ENCODE assay signal across 8 cellular contexts in genomic region chr17:64929419-64930209, GRCh38. TPM values are rescaled to one million over a fixed set of nuclear protein-coding genes. Genes with fewer than 3 reads are reported as not detected.
DNase-seq lines count a peak whose midpoint lies in the region; ATAC-seq and TF ChIP-seq lines count a peak whose summit lies in the region.
"Not testable (repeated sequence)": the region's sequence is repeated elsewhere in the genome, so short reads cannot be mapped to it uniquely, and the experiment has no call there.

No MANE protein-coding gene starts in this region.

- H3K9me3 Mint-ChIP-seq in Calu3 (ENCODE audit: low read depth, unreplicated experiment); activated naive CD8-positive, alpha-beta T cell treated with anti-CD3 and anti-CD28 coated beads, Interleukin-2, amount 50 U/mL, for 24 hours; stimulated activated naive CD8-positive, alpha-beta T cell treated with anti-CD3 and anti-CD28 coated beads, Interleukin-15, Interleukin-2, amounts not matched to agents 100 ng/mL and 50 ng/mL, for 24 hours: not testable (repeated sequence)

- not testable (repeated sequence) for BruUV-seq in Calu3 (replicated peaks; lab: Mats Ljungman, UMichigan)

- not testable (repeated sequence) for H3K4me3 Mint-ChIP-seq in Calu3 (ENCODE audit: low read depth, unreplicated experiment); activated naive CD8-positive, alpha-beta T cell treated with anti-CD3 and anti-CD28 coated beads, Interleukin-2, amount 50 U/mL, for 24 hours; stimulated activated naive CD8-positive, alpha-beta T cell treated with anti-CD3 and anti-CD28 coated beads, Interleukin-15, Interleukin-2, amounts not matched to agents 100 ng/mL and 50 ng/mL, for 24 hours

- not testable (repeated sequence) for H3K27me3 Mint-ChIP-seq in Calu3 (ENCODE audit: unreplicated experiment); activated naive CD8-positive, alpha-beta T cell treated with anti-CD3 and anti-CD28 coated beads, Interleukin-2, amount 50 U/mL, for 24 hours; stimulated activated naive CD8-positive, alpha-beta T cell treated with anti-CD3 and anti-CD28 coated beads, Interleukin-15, Interleukin-2, amounts not matched to agents 100 ng/mL and 50 ng/mL, for 24 hours

- not testable (repeated sequence) for TF ChIP-seq CTCF in Calu3 (IDR thresholded peaks at IDR 0.05; ENCODE audit: unreplicated experiment)

- CTCF ChIA-PET in Calu3 (lab: Charles Lee) = interaction anchor here (0.7 kb wide), 1 partner anchor 9 kb away, joined by 3 read pairs; no protein-coding TSS in a partner anchor

- H3K36me3 Mint-ChIP-seq in Calu3 (ENCODE audit: insufficient read depth, unreplicated experiment); activated naive CD8-positive, alpha-beta T cell treated with anti-CD3 and anti-CD28 coated beads, Interleukin-2, amount 50 U/mL, for 24 hours (ENCODE audit: low read depth); stimulated activated naive CD8-positive, alpha-beta T cell treated with anti-CD3 and anti-CD28 coated beads, Interleukin-15, Interleukin-2, amounts not matched to agents 100 ng/mL and 50 ng/mL, for 24 hours (ENCODE audit: low read depth): not testable (repeated sequence)

- intact Hi-C loops in Calu3 (cut with micrococcal nuclease; ENCODE audit: unreplicated experiment) = loop anchor here (10.0 kb wide), 1 partner anchor 155 kb away; no protein-coding TSS in a partner anchor

- ATAC-seq in activated naive CD8-positive, alpha-beta T cell treated with anti-CD3 and anti-CD28 coated beads, Interleukin-2, amount 50 U/mL, for 24 hours = peak; percentile 99

- peak overlapping the region; percentile 35 for H3K27ac Mint-ChIP-seq in Calu3 (ENCODE audit: unreplicated experiment)
- not testable (repeated sequence) for H3K27ac Mint-ChIP-seq in activated naive CD8-positive, alpha-beta T cell treated with anti-CD3 and anti-CD28 coated beads, Interleukin-2, amount 50 U/mL, for 24 hours
- peak overlapping the region; percentile 0 for H3K27ac Mint-ChIP-seq in stimulated activated naive CD8-positive, alpha-beta T cell treated with anti-CD3 and anti-CD28 coated beads, Interleukin-15, Interleukin-2, amounts not matched to agents 100 ng/mL and 50 ng/mL, for 24 hours

- H3K4me1 Mint-ChIP-seq in Calu3 (ENCODE audit: low read depth, unreplicated experiment) = peaks cover 33% of the 10 kb centered on the region
- H3K4me1 Mint-ChIP-seq in activated naive CD8-positive, alpha-beta T cell treated with anti-CD3 and anti-CD28 coated beads, Interleukin-2, amount 50 U/mL, for 24 hours = peaks cover 30% of the 10 kb centered on the region
- peaks cover 32% of the 10 kb centered on the region for H3K4me1 Mint-ChIP-seq in stimulated activated naive CD8-positive, alpha-beta T cell treated with anti-CD3 and anti-CD28 coated beads, Interleukin-15, Interleukin-2, amounts not matched to agents 100 ng/mL and 50 ng/mL, for 24 hours (ENCODE audit: low read depth)

- DNase-seq in Calu3 = peak; percentile 57
- peak; percentile 39 for DNase-seq in LoVo (ENCODE audit: low spot score)
- peak; percentile 34 for DNase-seq in T-helper 22 cell (ENCODE audit: low read depth)
- peak; percentile 57 for DNase-seq in activated T-cell treated with anti-CD3 and anti-CD28 coated beads for 24 hours (ENCODE audit: low read depth)
- DNase-seq in activated naive CD8-positive, alpha-beta T cell treated with anti-CD3 and anti-CD28 coated beads, Interleukin-2, amount 50 U/mL, for 24 hours = peak; percentile 18
- peak; percentile 41 for DNase-seq in islet precursor cell
- peak; percentile 57 for DNase-seq in stimulated activated CD4-positive, alpha-beta T cell treated with anti-CD3 and anti-CD28 coated beads, Interleukin-15, amount 100 ng/mL, for 24 hours

RNA-seq across cellular contexts. Expression of gene LRRC37A3, which starts 10.3 kb away (rescaled TPM):
- total RNA-seq in Calu3 (2022) = 34.1 and 37.4 TPM in 2 replicates

Comparison
In these comparisons a context has a peak if more than half of its experiments do, and no peak if none do; other contexts are left out.
1. Peak in every context shown above with its lines: DNase-seq and ATAC-seq.